11 cellular contexts compared by ENCODE assay signal in genomic region chr14:104604461-104605449, GRCh38. TPM values are rescaled to one million over a fixed set of nuclear protein-coding genes. Genes with fewer than 3 reads are reported as not detected.
DNase-seq lines count a peak whose midpoint lies in the region; ATAC-seq, FAIRE-seq and TF ChIP-seq lines count a peak whose summit lies in the region.
"Had no signal": no experiment of that assay in that cellular context is flagged by ENCODE, and none has a peak within 500 bp of the region (broad histone marks: within the 10 kb centered on the region; RNA-seq: fewer than 3 reads in every experiment).

TSS of gene TMEM179 (minus strand) at chr14:104604772. CDS start at chr14:104604741, 31 bp downstream.

- no peaks in the 10 kb centered on the region for H3K4me1 Mint-ChIP-seq in activated T-helper 2 cell treated with anti-CD3 and anti-CD28 coated beads, Interferon-gamma antibody, Interleukin-2, Interleukin-4, amounts not matched to agents 10 μg/mL and 5 μg/mL and 100 μg/mL, durations not matched to agents 14 hours and 24 hours and 36 hours (ENCODE audit: low read depth)

- no peaks in the 10 kb centered on the region for H3K36me3 Mint-ChIP-seq in activated T-helper 2 cell treated with anti-CD3 and anti-CD28 coated beads, Interferon-gamma antibody, Interleukin-2, Interleukin-4, amounts not matched to agents 10 μg/mL and 5 μg/mL and 100 μg/mL, durations not matched to agents 14 hours and 24 hours and 36 hours (ENCODE audit: low read depth)

- no peak within 1 kb of the TSS for H3K9ac ChIP-seq in kidney (ENCODE audit: low read length in 2 of 2)
- H3K9ac ChIP-seq: BLaER1 had no signal

- TF ChIP-seq CTCF in kidney (IDR thresholded peaks at IDR 0.05; ENCODE audit: borderline replicate concordance, extremely low read depth, insufficient read depth): no peak

- DNase-seq in NCI-H82 (lab: John Stamatoyannopoulos, UW) (peak; percentile 12), NCI-H82 treated with DMSO at 0.1 percent for 48 hours (lab: John Stamatoyannopoulos, UW; ENCODE audit: unreplicated experiment) (no peak), iPS DF 19.7 (ENCODE audit: low read depth, low spot score) (peak; percentile 12), kidney (no peak)
- DNase-seq in activated T-helper 2 cell treated with anti-CD3 and anti-CD28 coated beads, Interferon-gamma antibody, Interleukin-2, Interleukin-4, amounts not matched to agents 10 μg/mL and 5 μg/mL and 100 μg/mL, durations not matched to agents 14 hours and 24 hours and 36 hours (ENCODE audit: low spot score): no peak
- peak; percentile 24 for DNase-seq in stimulated activated naive CD8-positive, alpha-beta T cell treated with anti-CD3 and anti-CD28 coated beads, Interleukin-15, Interleukin-2, amounts not matched to agents 100 U/mL and 50 U/mL, for 24 hours
- DNase-seq: activated T-cell treated with anti-CD3 and anti-CD28 coated beads, Interleukin-2, amount 50 U/mL, for 4 hours had no signal

- no peak for FAIRE-seq in kidney (lab: Jason Lieb, UNC)

- H3K9me3 ChIP-seq in kidney (ENCODE audit: control insufficient read depth in 1 of 2, low read length in 2 of 2): no peaks in the 10 kb centered on the region

- H3K36me3 ChIP-seq in kidney (ENCODE audit: control insufficient read depth in 1 of 2, insufficient read depth in 2 of 2, low read length in 2 of 2): no peaks in the 10 kb centered on the region
- H3K36me3 ChIP-seq: BLaER1 had no signal

- H3K4me1 ChIP-seq in kidney (ENCODE audit: control insufficient read depth in 1 of 2, insufficient read depth in 1 of 2, low read depth in 1 of 2, low read length in 2 of 2): no peaks in the 10 kb centered on the region

- ATAC-seq in stimulated activated naive CD8-positive, alpha-beta T cell treated with anti-CD3 and anti-CD28 coated beads, Interleukin-15, Interleukin-2, amounts not matched to agents 100 U/mL and 50 U/mL, for 24 hours: no peak
- ATAC-seq in GM18519 (IDR thresholded peaks at IDR 0.05; ENCODE audit: low FRiP score, unreplicated experiment) (no peak), GM18517 (IDR thresholded peaks at IDR 0.05; ENCODE audit: unreplicated experiment) (no peak)
- ATAC-seq: naive thymus-derived CD8-positive, alpha-beta T cell had no signal

- H3K27me3 Mint-ChIP-seq in activated T-helper 2 cell treated with anti-CD3 and anti-CD28 coated beads, Interferon-gamma antibody, Interleukin-2, Interleukin-4, amounts not matched to agents 10 μg/mL and 5 μg/mL and 100 μg/mL, durations not matched to agents 14 hours and 24 hours and 36 hours (ENCODE audit: low read depth): peaks cover 27% of the 10 kb centered on the region

- no peak within 1 kb of the TSS for H3K27ac ChIP-seq in kidney (ENCODE audit: low read depth in 2 of 2, low read length in 2 of 2)
- H3K27ac ChIP-seq: BLaER1 had no signal

- intact Hi-C loops in activated T-helper 2 cell treated with anti-CD3 and anti-CD28 coated beads, Interferon-gamma antibody, Interleukin-2, Interleukin-4, amounts not matched to agents 10 μg/mL and 5 μg/mL and 100 μg/mL, durations not matched to agents 14 hours and 24 hours and 36 hours (cut with micrococcal nuclease): no loop called here
- intact Hi-C loops in kidney (cut with DNase I): no loop called here

- H3K4me3 Mint-ChIP-seq in activated T-helper 2 cell treated with anti-CD3 and anti-CD28 coated beads, Interferon-gamma antibody, Interleukin-2, Interleukin-4, amounts not matched to agents 10 μg/mL and 5 μg/mL and 100 μg/mL, durations not matched to agents 14 hours and 24 hours and 36 hours (ENCODE audit: low read depth): peak within 1 kb of the TSS; percentile 5
- H3K4me3 Mint-ChIP-seq: activated T-cell treated with anti-CD3 and anti-CD28 coated beads, Interleukin-2, amount 50 U/mL, for 4 hours had no signal

- no peaks in the 10 kb centered on the region for H3K9me3 Mint-ChIP-seq in activated T-helper 2 cell treated with anti-CD3 and anti-CD28 coated beads, Interferon-gamma antibody, Interleukin-2, Interleukin-4, amounts not matched to agents 10 μg/mL and 5 μg/mL and 100 μg/mL, durations not matched to agents 14 hours and 24 hours and 36 hours
- H3K9me3 Mint-ChIP-seq: activated T-cell treated with anti-CD3 and anti-CD28 coated beads, Interleukin-2, amount 50 U/mL, for 4 hours had no signal

- H3K27ac Mint-ChIP-seq in activated T-helper 2 cell treated with anti-CD3 and anti-CD28 coated beads, Interferon-gamma antibody, Interleukin-2, Interleukin-4, amounts not matched to agents 10 μg/mL and 5 μg/mL and 100 μg/mL, durations not matched to agents 14 hours and 24 hours and 36 hours: no peak within 1 kb of the TSS
- H3K27ac Mint-ChIP-seq: naive thymus-derived CD8-positive, alpha-beta T cell had no signal

- H3K4me3 ChIP-seq in kidney (ENCODE audit: low read length in 2 of 2): no peak within 1 kb of the TSS
- H3K4me3 ChIP-seq: BLaER1 had no signal

RNA-seq across cellular contexts. Expression of gene TMEM179, which starts in this region (rescaled TPM):
- total RNA-seq in activated T-helper 2 cell treated with anti-CD3 and anti-CD28 coated beads, Interferon-gamma antibody, Interleukin-2, Interleukin-4, amounts not matched to agents 10 μg/mL and 5 μg/mL and 100 μg/mL, durations not matched to agents 14 hours and 24 hours and 36 hours: 0.18 and 0.30 TPM in 2 replicates
- total RNA-seq in kidney: 0.50 TPM
- polyA plus RNA-seq in kidney (ENCODE audit: insufficient read depth, low read depth, low replicate concordance): 0.67 TPM
- total RNA-seq: activated T-cell treated with anti-CD3 and anti-CD28 coated beads, Interleukin-2, amount 50 U/mL, for 4 hours; naive thymus-derived CD8-positive, alpha-beta T cell had no signal
- polyA plus RNA-seq: naive thymus-derived CD8-positive, alpha-beta T cell had no signal

Comparison
In these comparisons a context has a peak if more than half of its experiments do, and no peak if none do; other contexts are left out.
1. DNase-seq: peak in NCI-H82 (single experiment), iPS DF 19.7 (single experiment) and stimulated activated naive CD8-positive, alpha-beta T cell treated with anti-CD3 and anti-CD28 coated beads, Interleukin-15, Interleukin-2, amounts not matched to agents 100 U/mL and 50 U/mL, for 24 hours (single experiment); none in NCI-H82 treated with DMSO at 0.1 percent for 48 hours (single experiment), activated T-helper 2 cell treated with anti-CD3 and anti-CD28 coated beads, Interferon-gamma antibody, Interleukin-2, Interleukin-4, amounts not matched to agents 10 μg/mL and 5 μg/mL and 100 μg/mL, durations not matched to agents 14 hours and 24 hours and 36 hours (single experiment) and kidney (single experiment).